In genomic region chr20:33810885-33811762, GRCh38 we compare ENCODE assay signal across 1 cellular context.
TF ChIP-seq lines count a peak whose summit lies in the region.

CHMP4B (plus strand) TSS chr20:33811348; CDS start chr20:33811469, 121 bp downstream.

TF ChIP-seq in HepG2, 621 proteins besides CTCF, POLR2A, EP300 and RAD21 (continued from another document and continues in another):
- TF ChIP-seq ZBTB40 (IDR thresholded peaks at IDR 0.05) (no peak), ZBTB40 (CRISPR knock-in tag; IDR thresholded peaks at IDR 0.05) (peak; percentile 88; the same call in 1 of the 2 replicates), CREM (IDR thresholded peaks at IDR 0.05) (peak; percentile 100), CREM (CRISPR knock-in tag; IDR thresholded peaks at IDR 0.05) (peak; percentile 93), ZNF333 (CRISPR knock-in tag; IDR thresholded peaks at IDR 0.05; ENCODE audit: borderline replicate concordance) (no peak), TCF7L2 (IDR thresholded peaks at IDR 0.05; ENCODE audit: low read depth, low read length) (no peak), ZNF790 (CRISPR knock-in tag; IDR thresholded peaks at IDR 0.05; ENCODE audit: borderline replicate concordance) (peak; percentile 98), PAWR (CRISPR knock-in tag; IDR thresholded peaks at IDR 0.05; ENCODE audit: borderline replicate concordance) (no peak), ZNF343 (CRISPR knock-in tag; IDR thresholded peaks at IDR 0.05) (peak; percentile 82; the same call in 1 of the 2 replicates), NCOA5 (CRISPR knock-in tag; IDR thresholded peaks at IDR 0.05) (no peak), HNRNPLL (IDR thresholded peaks at IDR 0.05; ENCODE audit: low read depth, low read length, poor library complexity, severe bottlenecking) (peak; percentile 79), ZNF296 (CRISPR knock-in tag; conservative IDR thresholded peaks at IDR 0.05) (no peak; the same call in 1 of the 2 replicates), HOMEZ (CRISPR knock-in tag; IDR thresholded peaks at IDR 0.05; ENCODE audit: low read depth) (peak; percentile 72), ZNF230 (CRISPR knock-in tag; IDR thresholded peaks at IDR 0.05) (peak; percentile 93), GABPB1 (CRISPR knock-in tag; IDR thresholded peaks at IDR 0.05) (peak; percentile 97), ATF6 (CRISPR knock-in tag; conservative IDR thresholded peaks at IDR 0.05) (peak; percentile 79), DR1 (CRISPR knock-in tag; IDR thresholded peaks at IDR 0.05) (peak; percentile 16; the same call in 1 of the 2 replicates), FIP1L1 (IDR thresholded peaks at IDR 0.05; ENCODE audit: borderline replicate concordance, insufficient read depth, low read depth, low read length) (no peak), ZNF350 (CRISPR knock-in tag; IDR thresholded peaks at IDR 0.05; ENCODE audit: borderline replicate concordance, low read depth) (peak; percentile 76), THAP11 (CRISPR knock-in tag; IDR thresholded peaks at IDR 0.05) (peak; percentile 98), TAF15 (IDR thresholded peaks at IDR 0.05; ENCODE audit: low read depth, low read length, poor library complexity, severe bottlenecking) (peak; percentile 48), IRX3 (CRISPR knock-in tag; IDR thresholded peaks at IDR 0.05; ENCODE audit: borderline replicate concordance, low read depth) (no peak), ETV5 (CRISPR knock-in tag; IDR thresholded peaks at IDR 0.05; ENCODE audit: borderline replicate concordance) (peak; percentile 83), ZNF780A (CRISPR knock-in tag; IDR thresholded peaks at IDR 0.05) (no peak), RFX1 (IDR thresholded peaks at IDR 0.05) (peak; percentile 67; the same call in 1 of the 2 replicates), ZNF615 (CRISPR knock-in tag; IDR thresholded peaks at IDR 0.05; ENCODE audit: borderline replicate concordance) (no peak), ATF2 (CRISPR knock-in tag; IDR thresholded peaks at IDR 0.05) (peak; percentile 88; the same call in 1 of the 2 replicates), HMGXB3 (CRISPR knock-in tag; IDR thresholded peaks at IDR 0.05; ENCODE audit: borderline replicate concordance) (peak; percentile 97), TSC22D2 (CRISPR knock-in tag; IDR thresholded peaks at IDR 0.05; ENCODE audit: borderline replicate concordance) (no peak), E2F5 (CRISPR knock-in tag; conservative IDR thresholded peaks at IDR 0.05) (no peak; the same call in 1 of the 2 replicates), MED13 (CRISPR knock-in tag; IDR thresholded peaks at IDR 0.05) (0 out of 2 replicates have a peak, but pooled peaks have one; percentile 42), ATM (IDR thresholded peaks at IDR 0.05; ENCODE audit: borderline replicate concordance) (no peak), MBNL3 (CRISPR knock-in tag; conservative IDR thresholded peaks at IDR 0.05) (no peak), SKI (IDR thresholded peaks at IDR 0.05; ENCODE audit: partially characterized antibody) (peak; percentile 83), MTF1 (CRISPR knock-in tag; IDR thresholded peaks at IDR 0.05) (peak; percentile 62; the same call in 1 of the 2 replicates), ZNF800 (CRISPR knock-in tag; IDR thresholded peaks at IDR 0.05) (peak; percentile 13), ZBTB3 (CRISPR knock-in tag; IDR thresholded peaks at IDR 0.05; ENCODE audit: borderline replicate concordance, low read depth) (0 out of 2 replicates have a peak, but pooled peaks have one; percentile 89)
